12 cellular contexts compared by ENCODE assay signal in the genomic region with DNA sequence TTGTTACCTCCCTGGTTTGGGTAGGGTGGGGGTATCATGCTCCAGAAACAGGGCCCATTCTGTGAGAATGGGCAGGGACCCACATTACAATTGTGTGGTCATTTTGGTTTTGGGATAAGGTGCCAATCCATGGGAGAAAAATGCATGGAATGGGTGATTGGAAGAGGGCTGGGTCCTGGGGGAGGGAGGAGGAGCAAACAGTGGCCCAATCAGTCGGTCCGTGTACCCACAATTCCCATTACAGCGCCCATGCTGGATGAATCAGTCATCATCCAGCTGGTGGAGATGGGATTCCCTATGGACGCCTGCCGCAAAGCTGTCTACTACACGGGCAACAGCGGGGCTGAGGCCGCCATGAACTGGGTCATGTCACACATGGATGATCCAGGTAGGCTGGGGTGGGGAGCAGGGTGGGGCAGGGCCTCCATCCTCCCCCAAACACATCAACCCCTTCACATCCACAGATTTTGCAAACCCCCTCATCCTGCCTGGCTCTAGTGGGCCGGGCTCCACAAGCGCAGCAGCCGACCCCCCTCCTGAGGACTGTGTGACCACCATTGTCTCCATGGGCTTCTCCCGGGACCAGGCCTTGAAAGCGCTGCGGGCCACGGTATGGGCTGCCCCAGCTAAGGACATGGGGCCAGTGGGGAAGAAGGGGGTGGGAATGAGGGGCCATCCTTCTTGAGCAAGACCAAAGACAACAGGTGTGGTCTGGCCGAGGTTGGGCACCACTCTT. TPM values are rescaled to one million over a fixed set of nuclear protein-coding genes. Genes with fewer than 3 reads are reported as not detected.
"Had no signal": no experiment of that assay in that cellular context is flagged by ENCODE, and none has a peak within 500 bp of the region (broad histone marks: within the 10 kb centered on the region; RNA-seq: fewer than 3 reads in every experiment).

No MANE protein-coding gene starts in this region.

- H3K9me3 Mint-ChIP-seq: activated naive CD4-positive, alpha-beta T cell treated with anti-CD3 and anti-CD28 coated beads, Interleukin-2, amount 10 ng/mL, durations not matched to agents 7 days and 5 days; activated T-helper 1 cell treated with anti-CD3 and anti-CD28 coated beads, Interleukin-12 subunit alpha, Interleukin-12 subunit beta, Interleukin-2, Interleukin-4 antibody, amounts not matched to agents 30 ng/mL and 10 ng/mL and 1 ng/mL, durations not matched to agents 14 hours and 24 hours and 36 hours; endodermal cell; naive thymus-derived CD4-positive, alpha-beta T cell; stimulated activated naive CD8-positive, alpha-beta T cell treated with anti-CD3 and anti-CD28 coated beads, Interleukin-15, Interleukin-2, amounts not matched to agents 100 ng/mL and 50 ng/mL, for 24 hours; type B pancreatic cell had no signal

- H3K4me3 Mint-ChIP-seq: activated naive CD4-positive, alpha-beta T cell treated with anti-CD3 and anti-CD28 coated beads, Interleukin-2, amount 10 ng/mL, durations not matched to agents 7 days and 5 days; activated T-helper 1 cell treated with anti-CD3 and anti-CD28 coated beads, Interleukin-12 subunit alpha, Interleukin-12 subunit beta, Interleukin-2, Interleukin-4 antibody, amounts not matched to agents 30 ng/mL and 10 ng/mL and 1 ng/mL, durations not matched to agents 14 hours and 24 hours and 36 hours; endodermal cell; stimulated activated naive CD8-positive, alpha-beta T cell treated with anti-CD3 and anti-CD28 coated beads, Interleukin-15, Interleukin-2, amounts not matched to agents 100 ng/mL and 50 ng/mL, for 24 hours; type B pancreatic cell had no signal

- H3K27ac Mint-ChIP-seq: activated naive CD4-positive, alpha-beta T cell treated with anti-CD3 and anti-CD28 coated beads, Interleukin-2, amount 10 ng/mL, durations not matched to agents 7 days and 5 days; activated T-helper 1 cell treated with anti-CD3 and anti-CD28 coated beads, Interleukin-12 subunit alpha, Interleukin-12 subunit beta, Interleukin-2, Interleukin-4 antibody, amounts not matched to agents 30 ng/mL and 10 ng/mL and 1 ng/mL, durations not matched to agents 14 hours and 24 hours and 36 hours; endodermal cell; progenitor cell of endocrine pancreas; stimulated activated naive CD8-positive, alpha-beta T cell treated with anti-CD3 and anti-CD28 coated beads, Interleukin-15, Interleukin-2, amounts not matched to agents 100 ng/mL and 50 ng/mL, for 24 hours; type B pancreatic cell had no signal

- H3K27me3 Mint-ChIP-seq: activated naive CD4-positive, alpha-beta T cell treated with anti-CD3 and anti-CD28 coated beads, Interleukin-2, amount 10 ng/mL, durations not matched to agents 7 days and 5 days; naive thymus-derived CD4-positive, alpha-beta T cell; stimulated activated naive CD8-positive, alpha-beta T cell treated with anti-CD3 and anti-CD28 coated beads, Interleukin-15, Interleukin-2, amounts not matched to agents 100 ng/mL and 50 ng/mL, for 24 hours; type B pancreatic cell had no signal

- DNase-seq: activated CD4-positive, CD25-positive, alpha-beta regulatory T cell treated with anti-CD3 and anti-CD28 coated beads, Interleukin-2, amount 50 U/mL, for 72 hours; activated naive CD4-positive, alpha-beta T cell treated with anti-CD3 and anti-CD28 coated beads, Interleukin-2, amount 10 ng/mL, durations not matched to agents 7 days and 5 days; dorsolateral prefrontal cortex; endodermal cell; erythroblast; left ventricle myocardium inferior; naive thymus-derived CD4-positive, alpha-beta T cell had no signal

RNA-seq across cellular contexts. Expression of a gene that starts 12.7 kb away (rescaled TPM):
- total RNA-seq: ascending aorta had no signal
